In the genomic region with DNA sequence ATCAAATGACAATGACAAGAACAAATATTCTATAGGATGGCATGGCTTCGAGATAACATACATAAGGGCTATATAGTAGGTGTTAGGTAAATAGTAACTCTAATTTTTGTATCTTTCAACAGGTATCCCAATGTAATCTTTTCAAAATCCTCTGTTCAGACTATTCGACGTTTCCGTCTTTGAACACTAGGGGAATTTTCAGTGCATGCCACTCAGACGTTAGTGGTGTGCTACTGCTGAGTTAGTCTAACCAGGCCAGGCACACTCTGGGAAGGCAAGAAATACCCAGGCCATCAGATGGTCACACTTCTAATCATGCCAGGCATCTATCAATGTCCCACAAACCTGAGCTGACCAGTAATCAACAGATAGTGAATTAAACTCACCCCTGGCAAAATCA, we compare ENCODE assay signal across 15 cellular contexts. TPM values are rescaled to one million over a fixed set of nuclear protein-coding genes. Genes with fewer than 3 reads are reported as not detected.
A peak's percentile ranks its signal among the peaks of the same experiment; 100 is the strongest.
DNase-seq lines count a peak whose midpoint lies in the region; ATAC-seq, FAIRE-seq and TF ChIP-seq lines count a peak whose summit lies in the region.
"Had no signal": no experiment of that assay in that cellular context is flagged by ENCODE, and none has a peak within 500 bp of the region (broad histone marks: within the 10 kb centered on the region; RNA-seq: fewer than 3 reads in every experiment).

No MANE protein-coding gene starts in this region.

- POLR2A ChIA-PET in HepG2 (lab: Yijun Ruan, JAX) (no interaction called here), SK-N-SH (lab: Yijun Ruan, JAX) (no interaction called here)

- intact Hi-C loops in HepG2 (cut with micrococcal nuclease; ENCODE audit: unreplicated experiment) (no loop called here), right lobe of liver (cut with DNase I) (no loop called here), pancreas (cut with DNase I) (no loop called here)

- H3K27me3 ChIP-seq in HepG2 (ENCODE audit: control insufficient read depth in 1 of 2, insufficient read depth in 2 of 2, low read length in 2 of 2) (peaks cover 1 to 68% of the 10 kb centered on the region in 2 experiments; a peak in 4 of 5 replicates), right lobe of liver (no peaks in the 10 kb centered on the region), SK-N-SH (ENCODE audit: insufficient read depth) (no peaks in the 10 kb centered on the region), pancreas (no peaks in the 10 kb centered on the region)
- H3K27me3 ChIP-seq: colonic mucosa had no signal

- BruUV-seq in HepG2 (replicated peaks; lab: Mats Ljungman, UMichigan): no TSS peak

- FAIRE-seq in HepG2 (lab: Jason Lieb, UNC): peak; percentile 76
- FAIRE-seq in pancreas (lab: Jason Lieb, UNC): no peak

- H3K9me3 Mint-ChIP-seq in natural killer cell treated with Interleukin-12 subunit alpha and Interleukin-12 subunit beta and Interleukin-15 and Interleukin-18, amount 100 ng/mL, for 72 hours: no peaks in the 10 kb centered on the region
- H3K9me3 Mint-ChIP-seq: natural killer cell; stimulated activated naive CD8-positive, alpha-beta T cell treated with anti-CD3 and anti-CD28 coated beads, Interleukin-15, amount 100 ng/mL, for 72 hours had no signal

- no peaks in the 10 kb centered on the region for H4K20me1 ChIP-seq in HepG2 (ENCODE audit: insufficient read depth, low read length)
- no peaks in the 10 kb centered on the region for H4K20me1 ChIP-seq in SK-N-SH (ENCODE audit: insufficient read depth)

- H3K4me2 ChIP-seq in HepG2 (ENCODE audit: low read depth, low read length): no peak overlapping the region
- no peak overlapping the region for H3K4me2 ChIP-seq in SK-N-SH

- no peak overlapping the region for H2AFZ ChIP-seq in HepG2 (ENCODE audit: low read length)
- no peak overlapping the region for H2AFZ ChIP-seq in SK-N-SH (ENCODE audit: low read depth)

- H3K4me1 Mint-ChIP-seq in natural killer cell treated with Interleukin-12 subunit alpha and Interleukin-12 subunit beta and Interleukin-15 and Interleukin-18, amount 100 ng/mL, for 72 hours (ENCODE audit: low read depth in 2 of 2): peaks cover 0 to 3% of the 10 kb centered on the region in 2 donors
- H3K4me1 Mint-ChIP-seq: natural killer cell had no signal

- TF ChIP-seq CTCF in HepG2 (CRISPR knock-in tag; IDR thresholded peaks at IDR 0.05): 0 out of 2 replicates have a peak, but pooled peaks have one; percentile 9
- TF ChIP-seq CTCF in right lobe of liver (IDR thresholded peaks at IDR 0.05): no peak
- 0 out of 2 replicates have a peak, but pooled peaks have one; percentile 20 for TF ChIP-seq CTCF in SK-N-SH (IDR thresholded peaks at IDR 0.05)
- peak; percentile 13 for TF ChIP-seq CTCF in fibroblast of villous mesenchyme (IDR thresholded peaks at IDR 0.05; ENCODE audit: insufficient read depth, low read depth, low read length)
- TF ChIP-seq CTCF in pancreas (IDR thresholded peaks at IDR 0.05): no peak

- ATAC-seq in HepG2: peak; percentile 86
- no peak for ATAC-seq in right lobe of liver
- ATAC-seq in pancreas: no peak
- no peak for ATAC-seq in natural killer cell treated with Interleukin-12 subunit alpha and Interleukin-12 subunit beta and Interleukin-15 and Interleukin-18, amount 100 ng/mL, for 72 hours
- ATAC-seq: natural killer cell had no signal

- no peak overlapping the region for H3K4me3 ChIP-seq in HepG2 (replicated peaks in 1 of 3; ENCODE audit: insufficient read depth in 1 of 3, low read depth in 2 of 3, low read length in 3 of 3)
- no peak overlapping the region for H3K4me3 ChIP-seq in right lobe of liver
- no peak overlapping the region for H3K4me3 ChIP-seq in SK-N-SH (ENCODE audit: low read depth in 2 of 2, low read length in 1 of 2)
- no peak overlapping the region for H3K4me3 ChIP-seq in fibroblast of villous mesenchyme (ENCODE audit: low read depth, low read length)
- no peak overlapping the region for H3K4me3 ChIP-seq in pancreas
- H3K4me3 ChIP-seq: colonic mucosa, lung had no signal

- CTCF ChIA-PET in HepG2 (lab: Yijun Ruan, JAX; ENCODE audit: low intra/inter-chr PET ratio, low total read pairs): no interaction called here
- CTCF ChIA-PET in SK-N-SH (lab: Yijun Ruan, JAX): interaction anchor here (1.4 kb wide), 1 partner anchor 15 kb away, joined by 5 read pairs; a partner anchor contains a TSS

- no peak overlapping the region for H3K4me3 Mint-ChIP-seq in natural killer cell treated with Interleukin-12 subunit alpha and Interleukin-12 subunit beta and Interleukin-15 and Interleukin-18, amount 100 ng/mL, for 72 hours
- H3K4me3 Mint-ChIP-seq: natural killer cell; stimulated activated naive CD8-positive, alpha-beta T cell treated with anti-CD3 and anti-CD28 coated beads, Interleukin-15, amount 100 ng/mL, for 72 hours had no signal

- TF ChIP-seq EP300 in HepG2 (IDR thresholded peaks at IDR 0.05; ENCODE audit: low read depth in 2 of 2, low read length in 2 of 2) (no peak), HepG2 (CRISPR knock-in tag; IDR thresholded peaks at IDR 0.05; ENCODE audit: borderline replicate concordance) (no peak), SK-N-SH (IDR thresholded peaks at IDR 0.05; ENCODE audit: borderline replicate concordance in 1 of 2, low read depth in 1 of 2, low read length in 1 of 2) (no peak)

- H3K79me2 ChIP-seq in HepG2 (ENCODE audit: insufficient read depth, low read length) (no peaks in the 10 kb centered on the region), SK-N-SH (ENCODE audit: insufficient read depth) (no peaks in the 10 kb centered on the region)

- TF ChIP-seq RAD21 in HepG2 (CRISPR knock-in tag; IDR thresholded peaks at IDR 0.05): no peak
- TF ChIP-seq RAD21 in SK-N-SH (IDR thresholded peaks at IDR 0.05; ENCODE audit: low read length): no peak

- H3K4me1 ChIP-seq in HepG2 (ENCODE audit: insufficient read depth, low read length) (peaks cover 6% of the 10 kb centered on the region; the same call in 1 of the 2 replicates), right lobe of liver (no peaks in the 10 kb centered on the region), SK-N-SH (ENCODE audit: control insufficient read depth in 1 of 2, insufficient read depth in 2 of 2, low read depth in 1 of 2, low read length in 1 of 2) (no peaks in the 10 kb centered on the region; a peak in 1 of 4 replicates), pancreas (no peaks in the 10 kb centered on the region)
- H3K4me1 ChIP-seq: colonic mucosa had no signal

- H3K36me3 ChIP-seq in HepG2 (replicated peaks in 1 of 2; ENCODE audit: control insufficient read depth in 1 of 2, insufficient read depth in 2 of 2, low read length in 2 of 2): no peaks in the 10 kb centered on the region
- no peaks in the 10 kb centered on the region for H3K36me3 ChIP-seq in right lobe of liver
- H3K36me3 ChIP-seq in SK-N-SH (replicated peaks in 1 of 2; ENCODE audit: control insufficient read depth in 1 of 2, insufficient read depth in 2 of 2, low read length in 1 of 2): no peaks in the 10 kb centered on the region
- no peaks in the 10 kb centered on the region for H3K36me3 ChIP-seq in pancreas
- H3K36me3 ChIP-seq: colonic mucosa had no signal

- H3K27me3 Mint-ChIP-seq in natural killer cell treated with Interleukin-12 subunit alpha and Interleukin-12 subunit beta and Interleukin-15 and Interleukin-18, amount 100 ng/mL, for 72 hours: peaks cover 20 to 32% of the 10 kb centered on the region in 2 donors

- 3% methylated on average over 5 of the region's 5 CpGs for WGBS in HepG2 (ENCODE audit: low lambda C conversion rate)
- 64% methylated on average over 5 of the region's 5 CpGs for WGBS in right lobe of liver (ENCODE audit: insufficient coverage, low coverage, low lambda C conversion rate, missing lambda C conversion rate)
- WGBS in SK-N-SH (ENCODE audit: low lambda C conversion rate): 80% methylated on average over 5 of the region's 5 CpGs
- WGBS in pancreas, 2 donors: 50 to 57% methylated on average over 5 of the region's 5 CpGs

- no peaks in the 10 kb centered on the region for H3K36me3 Mint-ChIP-seq in natural killer cell treated with Interleukin-12 subunit alpha and Interleukin-12 subunit beta and Interleukin-15 and Interleukin-18, amount 100 ng/mL, for 72 hours
- H3K36me3 Mint-ChIP-seq: natural killer cell had no signal

- H3K27ac ChIP-seq in HepG2 (ENCODE audit: extremely low read length, insufficient read depth, low read length) (no peak overlapping the region), right lobe of liver (no peak overlapping the region), SK-N-SH (ENCODE audit: low read depth in 2 of 2, low read length in 1 of 2) (no peak overlapping the region), pancreas (no peak overlapping the region)
- H3K27ac ChIP-seq: colonic mucosa had no signal

- H3K9ac ChIP-seq in HepG2 (ENCODE audit: insufficient read depth, low read depth, low read length) (no peak overlapping the region), SK-N-SH (no peak overlapping the region)

- H3F3A ChIP-seq in SK-N-SH (replicated peaks; ENCODE audit: insufficient read depth): no peaks in the 10 kb centered on the region

- H3K9me2 ChIP-seq in SK-N-SH: no peaks in the 10 kb centered on the region

- DNase-seq in HepG2 (ENCODE audit: low spot score): no peak
- DNase-seq in right lobe of liver: no peak
- DNase-seq in SK-N-SH: no peak
- no peak for DNase-seq in fibroblast of villous mesenchyme (ENCODE audit: low read depth)
- DNase-seq in activated CD8-positive, alpha-beta memory T cell treated with anti-CD3 and anti-CD28 coated beads, Interleukin-2, amount 50 U/mL, for 4 hours: no peak
- DNase-seq in pancreas: no peak
- no peak for DNase-seq in activated naive CD4-positive, alpha-beta T cell (lab: John Stamatoyannopoulos, UW)
- no peak for DNase-seq in natural killer cell treated with Interleukin-12 subunit alpha and Interleukin-12 subunit beta and Interleukin-15 and Interleukin-18, amount 100 ng/mL, for 72 hours (ENCODE audit: low spot score)
- DNase-seq: colonic mucosa; natural killer cell; NCI-H774; stimulated activated CD4-positive, alpha-beta T cell treated with anti-CD3 and anti-CD28 coated beads, Interleukin-15, amount 100 ng/mL, for 24 hours; stimulated activated naive CD8-positive, alpha-beta T cell treated with anti-CD3 and anti-CD28 coated beads, Interleukin-15, amount 100 ng/mL, for 72 hours had no signal

- H3K9me3 ChIP-seq in HepG2 (ENCODE audit: low read length) (no peaks in the 10 kb centered on the region), right lobe of liver (no peaks in the 10 kb centered on the region), SK-N-SH (no peaks in the 10 kb centered on the region), pancreas (no peaks in the 10 kb centered on the region)
- H3K9me3 ChIP-seq: colonic mucosa had no signal

- in situ Hi-C loops in HepG2 (cut with HindIII; ENCODE audit: extremely low pct_ligation_motif_present, low pct_unique_long_range_greater_than_20kb): no loop called here

- no peak overlapping the region for H3K27ac Mint-ChIP-seq in natural killer cell treated with Interleukin-12 subunit alpha and Interleukin-12 subunit beta and Interleukin-15 and Interleukin-18, amount 100 ng/mL, for 72 hours
- H3K27ac Mint-ChIP-seq: natural killer cell; stimulated activated naive CD8-positive, alpha-beta T cell treated with anti-CD3 and anti-CD28 coated beads, Interleukin-15, amount 100 ng/mL, for 72 hours had no signal

- TF ChIP-seq POLR2A in HepG2 (IDR thresholded peaks at IDR 0.05; ENCODE audit: insufficient read depth in 1 of 2, low read depth in 2 of 2, low read length in 2 of 2) (no peak), right lobe of liver (IDR thresholded peaks at IDR 0.05) (no peak)

RNA-seq across cellular contexts. Expression of a gene that starts 14.6 kb away (rescaled TPM):
- total RNA-seq in HepG2 (2016; rRNA removed; fragmentation: Illumina TruSeq; extraction: Trizol) (0.18 TPM in 1 of 2 replicates, not detected in the other), right lobe of liver (under 1 TPM in 1 of 6 experiments, not detected in 5; 0.20 TPM), fibroblast of villous mesenchyme (not detected in 2 replicates), pancreas (under 1 TPM in 2 of 6 donors, not detected in 4; 0.12 to 0.19 TPM)
- total RNA-seq in HepG2 (2016; cell fraction: cytosol; rRNA removed; fragmentation: Illumina TruSeq; extraction: Trizol; ENCODE audit: low read depth): not detected in 2 replicates
- total RNA-seq in HepG2 (2016; cell fraction: insoluble cytoplasmic fraction; rRNA removed; fragmentation: Illumina TruSeq; extraction: Trizol): 0.13 TPM in 1 of 2 replicates, not detected in the other
- total RNA-seq in HepG2 (2016; cell fraction: membrane; rRNA removed; fragmentation: Illumina TruSeq; extraction: Trizol): 0.28 TPM in 1 of 2 replicates, not detected in the other
- not detected in 2 replicates for total RNA-seq in HepG2 (2016; cell fraction: nucleus; rRNA removed; fragmentation: Illumina TruSeq; extraction: Trizol)
- polyA plus RNA-seq in HepG2 (2011; rRNA removed) (0.20 and 0.26 TPM in 2 replicates), SK-N-SH (2012; rRNA removed) (1.1 and 1.4 TPM in 2 replicates), pancreas (under 1 TPM in 1 of 2 donors, not detected in 1; 0.05 TPM)
- 0.43 and 0.49 TPM in 2 replicates for polyA plus RNA-seq in HepG2 (2011; cell fraction: cytosol; rRNA removed)
- polyA plus RNA-seq in HepG2 (2011; cell fraction: nucleus; rRNA removed): 0.14 and 0.26 TPM in 2 replicates
- 0.08 and 0.29 TPM in 2 replicates for polyA plus RNA-seq in HepG2 (2012)
- polyA plus RNA-seq in HepG2 (2016; cell fraction: cytosol; fragmentation: Illumina TruSeq; extraction: Trizol; ENCODE audit: low read depth): 0.20 TPM in 1 of 2 replicates, not detected in the other
- not detected in 2 replicates for polyA plus RNA-seq in HepG2 (2016; cell fraction: insoluble cytoplasmic fraction; fragmentation: Illumina TruSeq; extraction: Trizol; ENCODE audit: low read depth)
- polyA plus RNA-seq in HepG2 (2016; cell fraction: membrane; fragmentation: Illumina TruSeq; extraction: Trizol; ENCODE audit: low read depth): 0.47 TPM in 1 of 2 replicates, not detected in the other
- polyA plus RNA-seq in HepG2 (2016; cell fraction: nucleus; fragmentation: Illumina TruSeq; extraction: Trizol; ENCODE audit: insufficient read depth, low read depth): not detected in 2 replicates
- 40.8 TPM in 1 of 2 replicates, not detected in the other for polyA minus RNA-seq in HepG2 (2011; rRNA and poly(A)+ RNA removed; ENCODE audit: low replicate concordance)
- 0.99 TPM in 1 of 2 replicates, not detected in the other for polyA minus RNA-seq in HepG2 (2011; cell fraction: cytosol; rRNA and poly(A)+ RNA removed)
- not detected in 2 replicates for polyA minus RNA-seq in HepG2 (2011; cell fraction: nucleus; rRNA and poly(A)+ RNA removed)
- 0.75 and 0.93 TPM in 2 replicates for polyA plus RNA-seq in SK-N-SH (2012; cell fraction: cytosol; rRNA removed)
- 0.44 and 0.83 TPM in 2 replicates for polyA plus RNA-seq in SK-N-SH (2012; cell fraction: nucleus; rRNA removed)
- not detected for total RNA-seq in natural killer cell treated with Interleukin-12 subunit alpha and Interleukin-12 subunit beta and Interleukin-15 and Interleukin-18, amount 100 ng/mL, for 72 hours
- total RNA-seq: epithelial cell of proximal tubule, natural killer cell had no signal

Comparison
In these comparisons a context has a peak if more than half of its experiments do, and no peak if none do; other contexts are left out.
1. CTCF ChIP-seq: peak in HepG2 (single experiment), SK-N-SH (single experiment) and fibroblast of villous mesenchyme (single experiment); none in right lobe of liver (0 of 4) and pancreas (0 of 4).